In genomic region chr15:88663216-88663615, GRCh38 we compare ENCODE assay signal across 25 cellular contexts. TPM values are rescaled to one million over a fixed set of nuclear protein-coding genes. Genes with fewer than 3 reads are reported as not detected.
DNase-seq lines count a peak whose midpoint lies in the region; ATAC-seq lines count a peak whose summit lies in the region.
"Had no signal": no experiment of that assay in that cellular context is flagged by ENCODE, and none has a peak within 500 bp of the region (broad histone marks: within the 10 kb centered on the region; RNA-seq: fewer than 3 reads in every experiment).

No MANE protein-coding gene starts in this region.

- no peaks in the 10 kb centered on the region for H3K9me3 Mint-ChIP-seq in activated CD8-positive, alpha-beta memory T cell treated with anti-CD3 and anti-CD28 coated beads, Interleukin-2, amount 10 ng/mL, durations not matched to agents 7 days and 5 days (ENCODE audit: low read depth)
- H3K9me3 Mint-ChIP-seq: activated naive CD4-positive, alpha-beta T cell treated with anti-CD3 and anti-CD28 coated beads for 36 hours; stimulated activated naive B cell treated with anti-CD40 and anti-IgM and Interleukin-4, amounts not matched to agents 10 μg/mL and 1 μg/mL and 100 μg/mL, for 72 hours; T-helper 1 cell treated with Interleukin-12 subunit alpha and Interleukin-12 subunit beta and Interleukin-4 antibody, amounts not matched to agents 30 μg/mL and 1 μg/mL, for 36 hours had no signal

- H3K4me1 ChIP-seq in trophoblast cell (ENCODE audit: control insufficient read depth in 1 of 2, insufficient read depth in 2 of 2, low read length in 2 of 2) (peaks cover 12 to 15% of the 10 kb centered on the region in 2 experiments), aorta (ENCODE audit: control insufficient read depth in 1 of 2, insufficient read depth in 2 of 2, low read length in 2 of 2) (peaks cover 0 to 13% of the 10 kb centered on the region in 2 donors)
- H3K4me1 ChIP-seq: transverse colon had no signal

- H2BK12ac ChIP-seq in trophoblast cell (ENCODE audit: low read length): no peak overlapping the region

- H3K4me1 Mint-ChIP-seq in activated CD8-positive, alpha-beta memory T cell treated with anti-CD3 and anti-CD28 coated beads, Interleukin-2, amount 10 ng/mL, durations not matched to agents 7 days and 5 days: peaks cover 2% of the 10 kb centered on the region

- H2AK5ac ChIP-seq in trophoblast cell (ENCODE audit: low read length): no peak overlapping the region

- DNase-seq in activated CD8-positive, alpha-beta memory T cell treated with anti-CD3 and anti-CD28 coated beads, Interleukin-2, amount 10 ng/mL, durations not matched to agents 7 days and 5 days: peak; percentile 38
- no peak for DNase-seq in activated CD8-positive, alpha-beta memory T cell treated with anti-CD3 and anti-CD28 coated beads, Interleukin-2, amount 50 U/mL, for 4 hours
- peak; percentile 17 for DNase-seq in dedifferentiated amniotic fluid mesenchymal stem cell (ENCODE audit: extremely low spot score)
- no peak for DNase-seq in trophoblast cell
- DNase-seq in aorta: peak; percentile 75 to 80
- no peak for DNase-seq in AG08396 (ENCODE audit: low spot score)
- DNase-seq in effector CD4-positive, alpha-beta T cell: no peak
- DNase-seq in ecto neural progenitor cell (ENCODE audit: low spot score): no peak
- DNase-seq: activated CD4-positive, alpha-beta T cell treated with anti-CD3 and anti-CD28 coated beads, Interleukin-2, amount 50 U/mL, for 1 hour; activated naive CD4-positive, alpha-beta T cell treated with anti-CD3 and anti-CD28 coated beads for 36 hours; C1 segment of cervical spinal cord; DMS 273 treated with DMSO at 0.1 percent for 48 hours; endodermal cell; NCI-H1417 treated with DMSO at 0.1 percent for 48 hours; NCI-H2171; NCI-H748 treated with DMSO at 0.1 percent for 48 hours; stimulated activated CD4-positive, alpha-beta T cell treated with anti-CD3 and anti-CD28 coated beads, Interleukin-12 subunit alpha, Interleukin-12 subunit beta, amount 100 ng/mL, for 4 hours; stimulated activated naive B cell treated with anti-CD40 and anti-IgM and Interleukin-4, amounts not matched to agents 10 μg/mL and 1 μg/mL and 100 μg/mL, for 72 hours; transverse colon had no signal

- H3K27ac Mint-ChIP-seq in activated CD8-positive, alpha-beta memory T cell treated with anti-CD3 and anti-CD28 coated beads, Interleukin-2, amount 10 ng/mL, durations not matched to agents 7 days and 5 days: no peak overlapping the region
- H3K27ac Mint-ChIP-seq: activated naive CD4-positive, alpha-beta T cell treated with anti-CD3 and anti-CD28 coated beads for 36 hours; endodermal cell; mesothelial cell of epicardium; stimulated activated naive B cell treated with anti-CD40 and anti-IgM and Interleukin-4, amounts not matched to agents 10 μg/mL and 1 μg/mL and 100 μg/mL, for 72 hours; T-helper 1 cell treated with Interleukin-12 subunit alpha and Interleukin-12 subunit beta and Interleukin-4 antibody, amounts not matched to agents 30 μg/mL and 1 μg/mL, for 36 hours had no signal

- H2AFZ ChIP-seq in trophoblast cell (ENCODE audit: insufficient read depth, low read length, poor library complexity): no peak overlapping the region

- no peak overlapping the region for H4K12ac ChIP-seq in trophoblast cell (ENCODE audit: low read depth, low read length)

- intact Hi-C loops in aorta (cut with DNase I): loop anchor here in 1 of 2 donors (5.0 kb wide), 1 partner anchor 44 kb away; no protein-coding TSS in a partner anchor

- no peak overlapping the region for H3K27ac ChIP-seq in trophoblast cell (ENCODE audit: low read depth, low read length)
- no peak overlapping the region for H3K27ac ChIP-seq in aorta (ENCODE audit: low read depth in 1 of 2, low read length in 2 of 2)
- H3K27ac ChIP-seq: 22Rv1, transverse colon had no signal

- H4K8ac ChIP-seq in trophoblast cell (ENCODE audit: low read depth, low read length): no peak overlapping the region

- H3K23ac ChIP-seq in trophoblast cell (ENCODE audit: low read length): peak overlapping the region; percentile 25

- no CpG with 5 or more reads among the region's 4 CpGs for WGBS in trophoblast cell (ENCODE audit: extremely low coverage, insufficient coverage, insufficient read length)
- 40 to 56% methylated on average over 4 of the region's 4 CpGs for WGBS in aorta, 2 donors

- no peak for ATAC-seq in activated CD8-positive, alpha-beta memory T cell treated with anti-CD3 and anti-CD28 coated beads, Interleukin-2, amount 10 ng/mL, durations not matched to agents 7 days and 5 days
- no peak for ATAC-seq in aorta (ENCODE audit: low FRiP score)
- ATAC-seq: GM12878; stimulated activated naive B cell treated with anti-CD40 and anti-IgM and Interleukin-4, amounts not matched to agents 10 μg/mL and 1 μg/mL and 100 μg/mL, for 72 hours had no signal

- H2BK5ac ChIP-seq in trophoblast cell (ENCODE audit: low read depth, low read length, poor library complexity): no peak overlapping the region

- no peaks in the 10 kb centered on the region for H3K36me3 Mint-ChIP-seq in activated CD8-positive, alpha-beta memory T cell treated with anti-CD3 and anti-CD28 coated beads, Interleukin-2, amount 10 ng/mL, durations not matched to agents 7 days and 5 days
- H3K36me3 Mint-ChIP-seq: mesothelial cell of epicardium had no signal

- peaks cover 4% of the 10 kb centered on the region for H3K27me3 Mint-ChIP-seq in activated CD8-positive, alpha-beta memory T cell treated with anti-CD3 and anti-CD28 coated beads, Interleukin-2, amount 10 ng/mL, durations not matched to agents 7 days and 5 days
- H3K27me3 Mint-ChIP-seq: stimulated activated naive B cell treated with anti-CD40 and anti-IgM and Interleukin-4, amounts not matched to agents 10 μg/mL and 1 μg/mL and 100 μg/mL, for 72 hours had no signal

- H3K4me3 ChIP-seq in trophoblast cell (ENCODE audit: low read depth, low read length): no peak overlapping the region
- H3K4me3 ChIP-seq in aorta (ENCODE audit: low read length in 2 of 2): no peak overlapping the region
- H3K4me3 ChIP-seq: ascending aorta, GM12878, transverse colon had no signal

- H3K27me3 ChIP-seq in trophoblast cell (ENCODE audit: insufficient read depth, low read length) (no peaks in the 10 kb centered on the region), aorta (ENCODE audit: control insufficient read depth in 1 of 2, insufficient read depth in 2 of 2, low read length in 1 of 2) (no peaks in the 10 kb centered on the region)
- H3K27me3 ChIP-seq: ascending aorta, transverse colon had no signal

- no peak overlapping the region for H3K4me2 ChIP-seq in trophoblast cell (ENCODE audit: low read length)

- H2BK120ac ChIP-seq in trophoblast cell (ENCODE audit: insufficient read depth, low read length, poor library complexity): no peak overlapping the region

- H3K9me3 ChIP-seq in trophoblast cell (ENCODE audit: insufficient read depth, low read depth, low read length) (no peaks in the 10 kb centered on the region), aorta (ENCODE audit: control insufficient read depth, low read length) (no peaks in the 10 kb centered on the region)
- H3K9me3 ChIP-seq: ascending aorta, transverse colon had no signal

- no peak overlapping the region for H3K14ac ChIP-seq in trophoblast cell (ENCODE audit: low read length)

- H3K79me1 ChIP-seq in trophoblast cell (ENCODE audit: low read length): no peaks in the 10 kb centered on the region

- H3K79me2 ChIP-seq in trophoblast cell (ENCODE audit: control insufficient read depth, insufficient read depth, low read length, poor library complexity): no peaks in the 10 kb centered on the region

- H3K9ac ChIP-seq in trophoblast cell (ENCODE audit: low read length): peak overlapping the region; percentile 3

- H3K4me3 Mint-ChIP-seq in activated CD8-positive, alpha-beta memory T cell treated with anti-CD3 and anti-CD28 coated beads, Interleukin-2, amount 10 ng/mL, durations not matched to agents 7 days and 5 days: no peak overlapping the region
- H3K4me3 Mint-ChIP-seq: activated naive CD4-positive, alpha-beta T cell treated with anti-CD3 and anti-CD28 coated beads for 36 hours; endodermal cell; mesothelial cell of epicardium; stimulated activated naive B cell treated with anti-CD40 and anti-IgM and Interleukin-4, amounts not matched to agents 10 μg/mL and 1 μg/mL and 100 μg/mL, for 72 hours; T-helper 1 cell treated with Interleukin-12 subunit alpha and Interleukin-12 subunit beta and Interleukin-4 antibody, amounts not matched to agents 30 μg/mL and 1 μg/mL, for 36 hours had no signal

- no peak overlapping the region for H3K18ac ChIP-seq in trophoblast cell (ENCODE audit: low read length)

- H4K91ac ChIP-seq in trophoblast cell (ENCODE audit: low read depth, low read length): no peak overlapping the region

- CTCF ChIA-PET in activated CD8-positive, alpha-beta memory T cell treated with anti-CD3 and anti-CD28 coated beads, Interleukin-2, amount 10 ng/mL, durations not matched to agents 7 days and 5 days (lab: Charles Lee): interaction anchor here (3.9 kb wide), 1 partner anchor 38 kb away, joined by 43 read pairs; no protein-coding TSS in a partner anchor

- no peak overlapping the region for H3K4ac ChIP-seq in trophoblast cell (ENCODE audit: low read depth, low read length)

- H3K36me3 ChIP-seq in trophoblast cell (ENCODE audit: control insufficient read depth in 1 of 2, insufficient read depth in 2 of 2, low read length in 2 of 2): no peaks in the 10 kb centered on the region
- H3K36me3 ChIP-seq in aorta (ENCODE audit: control insufficient read depth in 1 of 2, insufficient read depth in 2 of 2, low read length in 1 of 2): no peaks in the 10 kb centered on the region
- H3K36me3 ChIP-seq: ascending aorta, transverse colon had no signal

RNA-seq across cellular contexts. Expression of gene ISG20, which starts 24.4 kb away (rescaled TPM):
- total RNA-seq in activated CD8-positive, alpha-beta memory T cell treated with anti-CD3 and anti-CD28 coated beads, Interleukin-2, amount 10 ng/mL, durations not matched to agents 7 days and 5 days: 100 to 1,000 TPM; 155 to 379 TPM
- 5.7 and 6.2 TPM in 2 replicates for polyA plus RNA-seq in trophoblast cell (2013)
- total RNA-seq in aorta: 10 to 100 TPM; 12.4 to 13.3 TPM
- 10 to 100 TPM; 10.1 to 18.7 TPM for polyA plus RNA-seq in aorta
- total RNA-seq: frontal cortex had no signal

RNA-seq across cellular contexts. Expression of gene AEN, which starts 42.1 kb away (rescaled TPM):
- total RNA-seq in activated CD8-positive, alpha-beta memory T cell treated with anti-CD3 and anti-CD28 coated beads, Interleukin-2, amount 10 ng/mL, durations not matched to agents 7 days and 5 days: 10 to 100 TPM; 55.7 to 57.4 TPM
- polyA plus RNA-seq in trophoblast cell (2013): 53.2 and 56.0 TPM in 2 replicates
- total RNA-seq in aorta: 10 to 100 TPM; 10.7 to 22.3 TPM
- 1 to 10 TPM; 7.1 to 10.0 TPM for polyA plus RNA-seq in aorta

Comparison
In these comparisons a context has a peak if more than half of its experiments do, and no peak if none do; other contexts are left out.
1. DNase-seq: peak in activated CD8-positive, alpha-beta memory T cell treated with anti-CD3 and anti-CD28 coated beads, Interleukin-2, amount 10 ng/mL, durations not matched to agents 7 days and 5 days (single experiment), dedifferentiated amniotic fluid mesenchymal stem cell (single experiment) and aorta (2 of 2); none in activated CD8-positive, alpha-beta memory T cell treated with anti-CD3 and anti-CD28 coated beads, Interleukin-2, amount 50 U/mL, for 4 hours (single experiment), trophoblast cell (0 of 2), AG08396 (single experiment), effector CD4-positive, alpha-beta T cell (single experiment) and ecto neural progenitor cell (single experiment).
2. RNA of gene ISG20, which starts 24.4 kb away (total RNA-seq): 155 to 379 TPM in activated CD8-positive, alpha-beta memory T cell treated with anti-CD3 and anti-CD28 coated beads, Interleukin-2, amount 10 ng/mL, durations not matched to agents 7 days and 5 days; 12.4 to 13.3 TPM in aorta; every median in the first group is over 10 times any median in the second.